ENCODE assay signal across 20 cellular contexts in the genomic region with DNA sequence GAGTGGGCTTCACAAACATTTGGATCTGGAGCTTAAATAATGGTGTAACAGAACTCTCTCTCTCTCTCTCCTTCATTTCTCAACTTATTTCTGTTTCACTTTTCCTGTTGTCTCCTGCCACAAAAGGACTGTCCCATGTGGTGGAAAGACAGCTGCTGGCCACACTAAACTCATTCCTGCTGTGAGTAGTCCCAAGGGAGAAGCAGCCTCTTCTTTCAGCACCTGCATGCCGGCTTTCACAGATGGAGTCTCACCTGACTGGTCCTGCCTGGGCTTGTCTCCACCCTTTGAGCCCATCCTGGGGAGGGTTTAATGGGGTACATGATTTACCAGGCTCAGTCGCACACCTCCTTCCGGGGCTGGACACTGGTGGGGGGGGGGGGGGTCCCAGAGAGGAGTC. TPM values are rescaled to one million over a fixed set of nuclear protein-coding genes. Genes with fewer than 3 reads are reported as not detected.
DNase-seq lines count a peak whose midpoint lies in the region; ATAC-seq, FAIRE-seq and TF ChIP-seq lines count a peak whose summit lies in the region.
"Had no signal": no experiment of that assay in that cellular context is flagged by ENCODE, and none has a peak within 500 bp of the region (broad histone marks: within the 10 kb centered on the region; RNA-seq: fewer than 3 reads in every experiment).

No MANE protein-coding gene starts in this region.

- H3K4me1 ChIP-seq in mammary epithelial cell (ENCODE audit: insufficient read depth, low read length) = peaks cover 27% of the 10 kb centered on the region
- H3K4me1 ChIP-seq in breast epithelium = no peaks in the 10 kb centered on the region
- peaks cover 0 to 7% (median 5%) of the 10 kb centered on the region in 4 experiments; a peak in 2 of 7 replicates for H3K4me1 ChIP-seq in H1 (replicated peaks in 1 of 4; ENCODE audit: control insufficient read depth in 3 of 4, insufficient read depth in 4 of 4, low read length in 3 of 4)
- H3K4me1 ChIP-seq: gastrocnemius medialis, upper lobe of left lung had no signal

- H4K20me1 ChIP-seq in mammary epithelial cell (ENCODE audit: insufficient read depth, low read length) = no peaks in the 10 kb centered on the region
- no peaks in the 10 kb centered on the region for H4K20me1 ChIP-seq in H1 (replicated peaks in 1 of 2; ENCODE audit: control insufficient read depth in 1 of 2, insufficient read depth in 2 of 2, low read length in 2 of 2)

- 50% methylated on average over 3 of the region's 3 CpGs for WGBS in mammary epithelial cell (ENCODE audit: low coverage, missing lambda C conversion rate)
- WGBS in H1 (ENCODE audit: extremely low coverage in 1 of 2, insufficient coverage in 1 of 2, insufficient read length in 1 of 2, insufficient replicate concordance in 2 of 2, low coverage in 1 of 2, low lambda C conversion rate in 2 of 2, missing lambda C conversion rate in 1 of 2), 2 experiments = 57% methylated on average over 3 of the region's 3 CpGs; no CpG with 5 or more reads in 1 of the 2 experiments

- intact Hi-C loops in mammary epithelial cell (cut with micrococcal nuclease) = no loop called here
- intact Hi-C loops in breast epithelium (cut with DNase I; ENCODE audit: low total_unique reads) = no loop called here

- no peak for ATAC-seq in GM18505 (IDR thresholded peaks at IDR 0.05; ENCODE audit: unreplicated experiment)
- no peak for ATAC-seq in GM21381 (IDR thresholded peaks at IDR 0.05; ENCODE audit: unreplicated experiment)
- no peak for ATAC-seq in GM18502 (IDR thresholded peaks at IDR 0.05; ENCODE audit: poor library complexity, unreplicated experiment)
- ATAC-seq: gastrocnemius medialis had no signal

- no peak for TF ChIP-seq RAD21 in H1 (IDR thresholded peaks at IDR 0.05 in 1 of 2, conservative IDR thresholded peaks at IDR 0.05 in 1 of 2; ENCODE audit: low read depth in 2 of 2, low read length in 2 of 2)

- H3K9me3 ChIP-seq in mammary epithelial cell (replicated peaks; ENCODE audit: insufficient read depth, low read length) (no peaks in the 10 kb centered on the region), breast epithelium (no peaks in the 10 kb centered on the region), H1 (ENCODE audit: insufficient read depth in 2 of 2, low read depth in 1 of 2, low read length in 1 of 2) (no peaks in the 10 kb centered on the region)
- H3K9me3 ChIP-seq: gastrocnemius medialis, upper lobe of left lung had no signal

- no peak overlapping the region for H2AK5ac ChIP-seq in H1 (ENCODE audit: low read depth, low read length)

- H3K4ac ChIP-seq in H1 (replicated peaks; ENCODE audit: insufficient read length, low read depth, low read length) = no peak overlapping the region

- H3K14ac ChIP-seq in H1 (ENCODE audit: insufficient read length) = no peak overlapping the region

- no peak overlapping the region for H2BK15ac ChIP-seq in H1 (ENCODE audit: low read length)

- FAIRE-seq in H1 (lab: Jason Lieb, UNC) = no peak
- FAIRE-seq: A204.1, small intestine had no signal

- no peaks in the 10 kb centered on the region for H3K79me2 ChIP-seq in mammary epithelial cell (ENCODE audit: insufficient read depth, low read length)
- H3K79me2 ChIP-seq in H1 (ENCODE audit: control insufficient read depth in 1 of 2, insufficient read depth in 2 of 2, low read length in 2 of 2) = no peaks in the 10 kb centered on the region

- H3K27me3 ChIP-seq in mammary epithelial cell (ENCODE audit: insufficient read depth, low read length) = no peaks in the 10 kb centered on the region
- H3K27me3 ChIP-seq in breast epithelium = no peaks in the 10 kb centered on the region
- no peaks in the 10 kb centered on the region; a peak in 1 of 7 replicates for H3K27me3 ChIP-seq in H1 (replicated peaks in 1 of 4; ENCODE audit: control insufficient read depth in 3 of 4, extremely low read depth in 1 of 4, insufficient read depth in 3 of 4, low read length in 3 of 4)
- H3K27me3 ChIP-seq: gastrocnemius medialis, upper lobe of left lung had no signal

- H2BK120ac ChIP-seq in H1 (replicated peaks; ENCODE audit: low read depth, low read length) = no peak overlapping the region

- no peak overlapping the region for H2BK5ac ChIP-seq in H1 (ENCODE audit: low read depth, low read length)

- DNase-seq in mammary epithelial cell (peak; percentile 29), breast epithelium (ENCODE audit: low spot score in 2 of 2) (no peak), NCI-H2107 (lab: John Stamatoyannopoulos, UW) (peak; percentile 30), H1 (ENCODE audit: low read depth in 1 of 2, low spot score in 2 of 2) (no peak), dermis blood vessel endothelial cell (no peak)
- DNase-seq: activated CD4-positive, alpha-beta T cell treated with anti-CD3 and anti-CD28 coated beads for 1 hour; activated naive CD8-positive, alpha-beta T cell treated with anti-CD3 and anti-CD28 coated beads, Interleukin-2, amount 10 ng/mL, durations not matched to agents 7 days and 5 days; gastrocnemius medialis; KBM-7; kidney glomerular epithelial cell; nephron progenitor cell; small intestine; stimulated activated CD4-positive, alpha-beta T cell treated with anti-CD3 and anti-CD28 coated beads, Interleukin-2, amount 100 ng/mL, for 48 hours; SW 1271; upper lobe of left lung had no signal

- H3K36me3 ChIP-seq in mammary epithelial cell (ENCODE audit: insufficient read depth, low read length) (no peaks in the 10 kb centered on the region), breast epithelium (no peaks in the 10 kb centered on the region), H1 (ENCODE audit: control insufficient read depth in 2 of 4, insufficient read depth in 4 of 4, low read length in 3 of 4) (no peaks in the 10 kb centered on the region)
- H3K36me3 ChIP-seq: gastrocnemius medialis, upper lobe of left lung had no signal

- no peak overlapping the region for H2BK12ac ChIP-seq in H1 (ENCODE audit: low read depth, low read length)

- no peak for TF ChIP-seq POLR2A in breast epithelium (IDR thresholded peaks at IDR 0.05)
- TF ChIP-seq POLR2A in H1 (IDR thresholded peaks at IDR 0.05; ENCODE audit: control extremely low read depth in 1 of 2, low read depth in 2 of 2, low read length in 2 of 2) = no peak
- TF ChIP-seq POLR2A in GM18505 (IDR thresholded peaks at IDR 0.05; ENCODE audit: borderline replicate concordance, extremely low read depth, insufficient read depth, insufficient read length) = no peak

- no peak overlapping the region for H4K8ac ChIP-seq in H1 (ENCODE audit: extremely low read depth, insufficient read depth, low read length)

- H3K9ac ChIP-seq in mammary epithelial cell (ENCODE audit: insufficient read depth, low read length) (no peak overlapping the region), H1 (replicated peaks in 1 of 4; ENCODE audit: extremely low read depth in 1 of 4, low read depth in 3 of 4, low read length in 3 of 4) (no peak overlapping the region)

- CTCF ChIA-PET in mammary epithelial cell (lab: Charles Lee; ENCODE audit: low non-redundant PET) = no interaction called here
- CTCF ChIA-PET in H1 (lab: Charles Lee; ENCODE audit: partially characterized antibody) = interaction anchor here (0.8 kb wide), 1 partner anchor 37 kb away, joined by 3 read pairs; no protein-coding TSS in a partner anchor

- H2AFZ ChIP-seq in mammary epithelial cell (ENCODE audit: low read depth, low read length) (peak overlapping the region; percentile 30), H1 (ENCODE audit: low read length) (no peak overlapping the region)

- POLR2A ChIA-PET in H1 (lab: Charles Lee; ENCODE audit: partially characterized antibody) = interaction anchor here (1.0 kb wide), 1 partner anchor 63 kb away, joined by 3 read pairs; no protein-coding TSS in a partner anchor

- 0 out of 2 replicates have a peak overlapping the region, but pooled peaks have one; percentile 65 for H2BK20ac ChIP-seq in H1 (ENCODE audit: low read length)

- H4K5ac ChIP-seq in H1 (ENCODE audit: insufficient read length, low read depth, low read length) = no peak overlapping the region

- H3K79me1 ChIP-seq in H1 (ENCODE audit: low read depth, low read length) = no peaks in the 10 kb centered on the region

- H3K56ac ChIP-seq in H1 (replicated peaks; ENCODE audit: insufficient read length, low read depth, low read length) = no peak overlapping the region

- H3K4me2 ChIP-seq in mammary epithelial cell (ENCODE audit: insufficient read depth, low read depth, low read length) = no peak overlapping the region
- H3K4me2 ChIP-seq in H1 (ENCODE audit: insufficient read depth in 1 of 2, low read depth in 2 of 2, low read length in 2 of 2) = no peak overlapping the region

- TF ChIP-seq CTCF in mammary epithelial cell (conservative IDR thresholded peaks at IDR 0.05 in 1 of 2, IDR thresholded peaks at IDR 0.05 in 1 of 2; ENCODE audit: extremely low read depth in 1 of 2, insufficient read depth in 1 of 2, low read depth in 1 of 2, low read length in 2 of 2) (no peak), breast epithelium (IDR thresholded peaks at IDR 0.05) (no peak), H1 (IDR thresholded peaks at IDR 0.05; ENCODE audit: control extremely low read depth in 1 of 3, insufficient read depth in 1 of 3, low read depth in 1 of 3, low read length in 3 of 3) (no peak)

- H3K18ac ChIP-seq in H1 (ENCODE audit: extremely low read depth, low read length) = no peak overlapping the region; the same call in 1 of the 2 replicates

- no peaks in the 10 kb centered on the region for H3K23me2 ChIP-seq in H1 (ENCODE audit: low read depth, low read length)

- dilution Hi-C loops in mammary epithelial cell (cut with HindIII; ENCODE audit: low sequenced_read_pairs) = no loop called here

- no TSS peak for BruUV-seq in mammary epithelial cell (replicated peaks; lab: Mats Ljungman, UMichigan)

- TF ChIP-seq EP300 in H1 (IDR thresholded peaks at IDR 0.05; ENCODE audit: borderline replicate concordance in 1 of 2, low read depth in 2 of 2, low read length in 2 of 2) = no peak

- H3K27ac ChIP-seq in mammary epithelial cell (ENCODE audit: insufficient read depth, low read depth, low read length) (no peak overlapping the region), breast epithelium (peak overlapping the region in 1 of 2 donors; percentile 59), H1 (ENCODE audit: low read depth, low read length) (no peak overlapping the region)
- H3K27ac ChIP-seq: epithelial cell of prostate, gastrocnemius medialis, upper lobe of left lung had no signal

- in situ Hi-C loops in mammary epithelial cell (cut with MboI; ENCODE audit: low sequenced_read_pairs in 2 of 2) = no loop called here

- no peak overlapping the region for H4K91ac ChIP-seq in H1 (replicated peaks; ENCODE audit: insufficient read length, low read length)

- H3K4me3 ChIP-seq in mammary epithelial cell (replicated peaks in 1 of 3; ENCODE audit: insufficient read depth in 1 of 3, low read depth in 2 of 3, low read length in 3 of 3) (no peak overlapping the region), breast epithelium (peak overlapping the region in 1 of 3 donors; percentile 27), H1 (ENCODE audit: extremely low read depth in 1 of 4, insufficient read depth in 2 of 4, low read depth in 3 of 4, low read length in 4 of 4) (no peak overlapping the region)
- H3K4me3 ChIP-seq: gastrocnemius medialis, upper lobe of left lung had no signal

- H3K23ac ChIP-seq in H1 (ENCODE audit: insufficient read length) = no peak overlapping the region

RNA-seq across cellular contexts. Expression of a gene that starts 31.8 kb away (rescaled TPM):
- total RNA-seq in mammary epithelial cell (10 to 100 TPM; 22.7 to 37.8 TPM), breast epithelium (10 to 100 TPM; 25.8 to 38.2 (median 29.5) TPM), dermis blood vessel endothelial cell (1.7 and 2.0 TPM in 2 replicates)
- polyA plus RNA-seq in mammary epithelial cell (6.2 TPM), H1 (2011; rRNA removed) (2.6 and 3.8 TPM in 2 replicates)
- 14.0 TPM for polyA minus RNA-seq in mammary epithelial cell
- 16.7 and 17.0 TPM in 2 replicates for total RNA-seq in H1 (2021; fragmentation: NEBNext Ultra II Directional; extraction: Animal tissue kit (Norgen Biotek cat#: 25700))
- 2.7 TPM for polyA plus RNA-seq in H1 (2011; cell fraction: cytosol; rRNA removed)
- 5.0 TPM for polyA plus RNA-seq in H1 (2011; cell fraction: nucleus; rRNA removed)
- 4.8 to 6.0 TPM (median 5.3 TPM) in 4 replicates for polyA plus RNA-seq in H1 (2012, experiment 1 of 2)
- 3.8 TPM for polyA plus RNA-seq in H1 (2012, experiment 2 of 2)
- polyA plus RNA-seq in H1 (2013, experiment 1 of 2) = 5.1 TPM
- polyA plus RNA-seq in H1 (2013, experiment 2 of 2) = 5.3 TPM
- polyA minus RNA-seq in H1 (2011; rRNA and poly(A)+ RNA removed) = 1.7 and 2.3 TPM in 2 replicates
- 8.1 TPM for polyA minus RNA-seq in H1 (2011; cell fraction: cytosol; rRNA and poly(A)+ RNA removed)
- 15.0 TPM for polyA minus RNA-seq in H1 (2011; cell fraction: nucleus; rRNA and poly(A)+ RNA removed)

Comparison
In these comparisons a context has a peak if more than half of its experiments do, and no peak if none do; other contexts are left out.
1. DNase-seq: peak in mammary epithelial cell (single experiment) and NCI-H2107 (single experiment); none in breast epithelium (0 of 2), H1 (0 of 2) and dermis blood vessel endothelial cell (single experiment).